ENCODE assay signal across 18 cellular contexts in the genomic region with DNA sequence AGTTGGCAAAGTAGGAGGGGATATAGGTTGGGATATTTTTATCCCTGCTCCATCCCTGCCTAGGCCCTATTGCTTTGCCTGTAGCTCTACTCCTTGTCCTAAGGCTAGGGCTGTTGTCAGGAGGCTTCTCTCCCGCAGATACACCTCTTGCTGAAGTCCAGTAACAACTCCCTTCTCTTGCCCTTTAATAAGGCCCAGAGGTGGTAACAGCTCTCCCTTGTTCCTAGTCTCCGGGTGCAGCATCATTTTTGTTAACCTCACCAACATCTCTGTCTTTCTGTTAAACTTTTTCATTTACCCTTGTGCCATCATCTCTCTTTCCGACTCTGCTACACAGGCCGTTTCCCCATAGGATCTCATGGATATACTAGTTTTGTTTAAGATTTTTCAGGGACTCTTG. TPM values are rescaled to one million over a fixed set of nuclear protein-coding genes. Genes with fewer than 3 reads are reported as not detected.
DNase-seq lines count a peak whose midpoint lies in the region; ATAC-seq, FAIRE-seq and TF ChIP-seq lines count a peak whose summit lies in the region.
"Had no signal": no experiment of that assay in that cellular context is flagged by ENCODE, and none has a peak within 500 bp of the region (broad histone marks: within the 10 kb centered on the region; RNA-seq: fewer than 3 reads in every experiment).

No MANE protein-coding gene starts in this region.

- H3K4me1 ChIP-seq in HepG2 (ENCODE audit: insufficient read depth, low read length) (no peaks in the 10 kb centered on the region), right lobe of liver (peaks cover 0 to 6% (median under 1%) of the 10 kb centered on the region in 4 donors)

- no peaks in the 10 kb centered on the region for H3K36me3 ChIP-seq in HepG2 (replicated peaks in 1 of 2; ENCODE audit: control insufficient read depth in 1 of 2, insufficient read depth in 2 of 2, low read length in 2 of 2)
- H3K36me3 ChIP-seq in right lobe of liver: no peaks in the 10 kb centered on the region
- H3K36me3 ChIP-seq: BLaER1 had no signal

- TF ChIP-seq EP300 in HepG2 (IDR thresholded peaks at IDR 0.05; ENCODE audit: low read depth in 2 of 2, low read length in 2 of 2) (no peak), HepG2 (CRISPR knock-in tag; IDR thresholded peaks at IDR 0.05; ENCODE audit: borderline replicate concordance) (no peak)

- POLR2A ChIA-PET in HepG2 (lab: Yijun Ruan, JAX): no interaction called here
- POLR2A ChIA-PET in WTC11 (lab: Charles Lee): no interaction called here

- no peaks in the 10 kb centered on the region for H3K79me2 ChIP-seq in HepG2 (ENCODE audit: insufficient read depth, low read length)

- H3K27me3 ChIP-seq in HepG2 (ENCODE audit: control insufficient read depth in 1 of 2, insufficient read depth in 2 of 2, low read length in 2 of 2) (peaks cover 1 to 75% of the 10 kb centered on the region in 2 experiments; a peak in 4 of 5 replicates), right lobe of liver (peaks cover 0 to 5% of the 10 kb centered on the region in 2 donors)

- H3K27ac Mint-ChIP-seq in WTC11: no peak overlapping the region
- H3K27ac Mint-ChIP-seq in glutamatergic neuron (ENCODE audit: unreplicated experiment): no peak overlapping the region
- H3K27ac Mint-ChIP-seq: CD4-positive, CD25-positive, alpha-beta regulatory T cell; H9; IgD-negative memory B cell had no signal

- H3K9ac ChIP-seq in HepG2 (ENCODE audit: insufficient read depth, low read depth, low read length): no peak overlapping the region
- H3K9ac ChIP-seq: BLaER1 had no signal

- no peak for DNase-seq in HepG2 (ENCODE audit: low spot score)
- no peak for DNase-seq in right lobe of liver
- DNase-seq in WTC11 (ENCODE audit: low spot score): no peak
- DNase-seq in glutamatergic neuron: no peak
- no peak for DNase-seq in frontal cortex (ENCODE audit: low spot score in 2 of 2)
- no peak for DNase-seq in Ammon's horn (ENCODE audit: low spot score)
- no peak for DNase-seq in activated T-cell treated with anti-CD3 and anti-CD28 coated beads, Interleukin-2, amount 50 U/mL, for 48 hours
- DNase-seq: Calu3; CD4-positive, CD25-positive, alpha-beta regulatory T cell; DMS 273 treated with DMSO at 0.1 percent for 48 hours; GF-D8; H9; KG1 had no signal

- ATAC-seq in HepG2 (no peak), right lobe of liver (no peak), WTC11 (no peak)
- ATAC-seq: A549 had no signal

- peaks cover 11% of the 10 kb centered on the region for H3K9me3 Mint-ChIP-seq in WTC11
- H3K9me3 Mint-ChIP-seq in glutamatergic neuron (ENCODE audit: unreplicated experiment): peaks cover 14% of the 10 kb centered on the region

- WGBS in HepG2 (ENCODE audit: low lambda C conversion rate): 7% methylated on average over 4 of the region's 4 CpGs
- 57% methylated on average over 4 of the region's 4 CpGs for WGBS in right lobe of liver (ENCODE audit: insufficient coverage, low coverage, low lambda C conversion rate, missing lambda C conversion rate)

- H3K9me3 ChIP-seq in HepG2 (ENCODE audit: low read length) (no peaks in the 10 kb centered on the region), right lobe of liver (no peaks in the 10 kb centered on the region)
- H3K9me3 ChIP-seq: A549 had no signal

- H3K36me3 Mint-ChIP-seq in WTC11: peaks cover 12% of the 10 kb centered on the region
- H3K36me3 Mint-ChIP-seq in glutamatergic neuron (ENCODE audit: unreplicated experiment): peaks cover 18% of the 10 kb centered on the region
- H3K36me3 Mint-ChIP-seq: CD4-positive, CD25-positive, alpha-beta regulatory T cell; IgD-negative memory B cell had no signal

- no TSS peak for BruUV-seq in HepG2 (replicated peaks; lab: Mats Ljungman, UMichigan)

- peaks cover 64% of the 10 kb centered on the region for H3K4me1 Mint-ChIP-seq in WTC11
- H3K4me1 Mint-ChIP-seq in glutamatergic neuron (ENCODE audit: low read depth, unreplicated experiment): peaks cover 8% of the 10 kb centered on the region

- TF ChIP-seq CTCF in HepG2 (CRISPR knock-in tag; IDR thresholded peaks at IDR 0.05) (no peak), right lobe of liver (IDR thresholded peaks at IDR 0.05) (no peak), WTC11 (IDR thresholded peaks at IDR 0.05) (no peak), glutamatergic neuron (IDR thresholded peaks at IDR 0.05; ENCODE audit: partially characterized antibody, unreplicated experiment) (no peak)

- H3K4me3 Mint-ChIP-seq in WTC11: peak overlapping the region; percentile 79; the same call in 1 of the 2 replicates
- H3K4me3 Mint-ChIP-seq in glutamatergic neuron (ENCODE audit: unreplicated experiment): peak overlapping the region; percentile 0

- H3K27ac ChIP-seq in HepG2 (ENCODE audit: extremely low read length, insufficient read depth, low read length) (no peak overlapping the region), right lobe of liver (no peak overlapping the region)
- H3K27ac ChIP-seq: A549, BLaER1 had no signal

- in situ Hi-C loops in HepG2 (cut with HindIII; ENCODE audit: extremely low pct_ligation_motif_present, low pct_unique_long_range_greater_than_20kb): no loop called here

- H2AFZ ChIP-seq in HepG2 (ENCODE audit: low read length): no peak overlapping the region

- TF ChIP-seq RAD21 in HepG2 (CRISPR knock-in tag; IDR thresholded peaks at IDR 0.05): no peak

- TF ChIP-seq POLR2A in HepG2 (IDR thresholded peaks at IDR 0.05; ENCODE audit: insufficient read depth in 1 of 2, low read depth in 2 of 2, low read length in 2 of 2): no peak
- no peak for TF ChIP-seq POLR2A in right lobe of liver (IDR thresholded peaks at IDR 0.05)

- H3K27me3 Mint-ChIP-seq in WTC11 (ENCODE audit: low read depth): peaks cover 100% of the 10 kb centered on the region
- peaks cover 37% of the 10 kb centered on the region for H3K27me3 Mint-ChIP-seq in glutamatergic neuron (ENCODE audit: unreplicated experiment)

- CTCF ChIA-PET in HepG2 (lab: Yijun Ruan, JAX; ENCODE audit: low intra/inter-chr PET ratio, low total read pairs) (no interaction called here), WTC11 (lab: Charles Lee) (interaction anchor here (3.3 kb wide), 1 partner anchor 15 kb away, joined by 15 read pairs; no protein-coding TSS in a partner anchor)

- no peaks in the 10 kb centered on the region for H4K20me1 ChIP-seq in HepG2 (ENCODE audit: insufficient read depth, low read length)

- H3K4me3 ChIP-seq in HepG2 (replicated peaks in 1 of 3; ENCODE audit: insufficient read depth in 1 of 3, low read depth in 2 of 3, low read length in 3 of 3) (no peak overlapping the region), right lobe of liver (no peak overlapping the region)
- H3K4me3 ChIP-seq: A549, BLaER1 had no signal

- no peak overlapping the region for H3K4me2 ChIP-seq in HepG2 (ENCODE audit: low read depth, low read length)
- H3K4me2 ChIP-seq: BLaER1 had no signal

- intact Hi-C loops in HepG2 (cut with micrococcal nuclease; ENCODE audit: unreplicated experiment) (no loop called here), right lobe of liver (cut with DNase I) (no loop called here)

- FAIRE-seq in HepG2 (lab: Jason Lieb, UNC) (no peak), frontal cortex (lab: Jason Lieb, UNC) (no peak)
- FAIRE-seq: A549 had no signal

RNA-seq across cellular contexts. Expression of a gene that starts 6.3 kb away (rescaled TPM):
- not detected in 2 replicates for total RNA-seq in HepG2 (2016; rRNA removed; fragmentation: Illumina TruSeq; extraction: Trizol)
- total RNA-seq in HepG2 (2016; cell fraction: cytosol; rRNA removed; fragmentation: Illumina TruSeq; extraction: Trizol; ENCODE audit: low read depth): not detected in 2 replicates
- not detected in 2 replicates for total RNA-seq in HepG2 (2016; cell fraction: insoluble cytoplasmic fraction; rRNA removed; fragmentation: Illumina TruSeq; extraction: Trizol)
- not detected in 2 replicates for total RNA-seq in HepG2 (2016; cell fraction: membrane; rRNA removed; fragmentation: Illumina TruSeq; extraction: Trizol)
- not detected in 2 replicates for total RNA-seq in HepG2 (2016; cell fraction: nucleus; rRNA removed; fragmentation: Illumina TruSeq; extraction: Trizol)
- polyA plus RNA-seq in HepG2 (2011; rRNA removed): not detected in 2 replicates
- 0.03 TPM in 1 of 2 replicates, not detected in the other for polyA plus RNA-seq in HepG2 (2011; cell fraction: cytosol; rRNA removed)
- polyA plus RNA-seq in HepG2 (2011; cell fraction: nucleus; rRNA removed): not detected in 2 replicates
- polyA plus RNA-seq in HepG2 (2012): not detected in 2 replicates
- polyA plus RNA-seq in HepG2 (2016; cell fraction: cytosol; fragmentation: Illumina TruSeq; extraction: Trizol; ENCODE audit: low read depth): not detected in 2 replicates
- polyA plus RNA-seq in HepG2 (2016; cell fraction: insoluble cytoplasmic fraction; fragmentation: Illumina TruSeq; extraction: Trizol; ENCODE audit: low read depth): not detected in 2 replicates
- not detected in 2 replicates for polyA plus RNA-seq in HepG2 (2016; cell fraction: membrane; fragmentation: Illumina TruSeq; extraction: Trizol; ENCODE audit: low read depth)
- not detected in 2 replicates for polyA plus RNA-seq in HepG2 (2016; cell fraction: nucleus; fragmentation: Illumina TruSeq; extraction: Trizol; ENCODE audit: insufficient read depth, low read depth)
- polyA minus RNA-seq in HepG2 (2011; rRNA and poly(A)+ RNA removed; ENCODE audit: low replicate concordance): not detected in 2 replicates
- not detected in 2 replicates for polyA minus RNA-seq in HepG2 (2011; cell fraction: cytosol; rRNA and poly(A)+ RNA removed)
- polyA minus RNA-seq in HepG2 (2011; cell fraction: nucleus; rRNA and poly(A)+ RNA removed): not detected in 2 replicates
- total RNA-seq in right lobe of liver: 1 to 10 TPM in 1 of 6 experiments, under 1 TPM in 5; 0.18 to 1.6 (median 0.33) TPM
- total RNA-seq in WTC11 (2021): 0.07 to 0.14 TPM (median 0.07 TPM) in 3 replicates
- total RNA-seq in glutamatergic neuron (ENCODE audit: unreplicated experiment): not detected
- 8.2 TPM for total RNA-seq in frontal cortex
- total RNA-seq: Calu3; CD4-positive, CD25-positive, alpha-beta regulatory T cell; H9; HT-29 had no signal
- polyA plus RNA-seq: AG04450; CD4-positive, CD25-positive, alpha-beta regulatory T cell; IgD-negative memory B cell had no signal

RNA-seq across cellular contexts. Expression of a gene that starts 46.8 kb away (rescaled TPM):
- total RNA-seq in HepG2 (2016; rRNA removed; fragmentation: Illumina TruSeq; extraction: Trizol): 451 and 537 TPM in 2 replicates
- total RNA-seq in HepG2 (2016; cell fraction: cytosol; rRNA removed; fragmentation: Illumina TruSeq; extraction: Trizol; ENCODE audit: low read depth): 45.5 and 48.1 TPM in 2 replicates
- 427 and 542 TPM in 2 replicates for total RNA-seq in HepG2 (2016; cell fraction: insoluble cytoplasmic fraction; rRNA removed; fragmentation: Illumina TruSeq; extraction: Trizol)
- 112 and 115 TPM in 2 replicates for total RNA-seq in HepG2 (2016; cell fraction: membrane; rRNA removed; fragmentation: Illumina TruSeq; extraction: Trizol)
- 530 and 572 TPM in 2 replicates for total RNA-seq in HepG2 (2016; cell fraction: nucleus; rRNA removed; fragmentation: Illumina TruSeq; extraction: Trizol)
- polyA plus RNA-seq in HepG2 (2011; rRNA removed): 163 and 192 TPM in 2 replicates
- 79.5 and 104 TPM in 2 replicates for polyA plus RNA-seq in HepG2 (2011; cell fraction: cytosol; rRNA removed)
- polyA plus RNA-seq in HepG2 (2011; cell fraction: nucleus; rRNA removed): 720 and 747 TPM in 2 replicates
- 261 and 346 TPM in 2 replicates for polyA plus RNA-seq in HepG2 (2012)
- 29.3 and 34.8 TPM in 2 replicates for polyA plus RNA-seq in HepG2 (2016; cell fraction: cytosol; fragmentation: Illumina TruSeq; extraction: Trizol; ENCODE audit: low read depth)
- 690 and 696 TPM in 2 replicates for polyA plus RNA-seq in HepG2 (2016; cell fraction: insoluble cytoplasmic fraction; fragmentation: Illumina TruSeq; extraction: Trizol; ENCODE audit: low read depth)
- 72.7 and 81.5 TPM in 2 replicates for polyA plus RNA-seq in HepG2 (2016; cell fraction: membrane; fragmentation: Illumina TruSeq; extraction: Trizol; ENCODE audit: low read depth)
- polyA plus RNA-seq in HepG2 (2016; cell fraction: nucleus; fragmentation: Illumina TruSeq; extraction: Trizol; ENCODE audit: insufficient read depth, low read depth): 819 and 859 TPM in 2 replicates
- 92.0 TPM in 1 of 2 replicates, not detected in the other for polyA minus RNA-seq in HepG2 (2011; rRNA and poly(A)+ RNA removed; ENCODE audit: low replicate concordance)
- polyA minus RNA-seq in HepG2 (2011; cell fraction: cytosol; rRNA and poly(A)+ RNA removed): 67.0 and 67.1 TPM in 2 replicates
- polyA minus RNA-seq in HepG2 (2011; cell fraction: nucleus; rRNA and poly(A)+ RNA removed): 280 and 289 TPM in 2 replicates
- 1,000 to 10,000 TPM in 3 of 6 experiments, 100 to 1,000 TPM in 3; 873 to 2,034 (median 1,035) TPM for total RNA-seq in right lobe of liver
- 4.0 to 9.8 TPM (median 5.7 TPM) in 3 replicates for total RNA-seq in WTC11 (2021)
- not detected for total RNA-seq in glutamatergic neuron (ENCODE audit: unreplicated experiment)
- total RNA-seq in frontal cortex: 0.82 TPM
- total RNA-seq: CD4-positive, CD25-positive, alpha-beta regulatory T cell; HT-29 had no signal
- polyA plus RNA-seq: A549; AG04450; CD4-positive, CD25-positive, alpha-beta regulatory T cell; IgD-negative memory B cell had no signal
